Comparison of ENCODE assay signal across 10 cellular contexts in the genomic region with DNA sequence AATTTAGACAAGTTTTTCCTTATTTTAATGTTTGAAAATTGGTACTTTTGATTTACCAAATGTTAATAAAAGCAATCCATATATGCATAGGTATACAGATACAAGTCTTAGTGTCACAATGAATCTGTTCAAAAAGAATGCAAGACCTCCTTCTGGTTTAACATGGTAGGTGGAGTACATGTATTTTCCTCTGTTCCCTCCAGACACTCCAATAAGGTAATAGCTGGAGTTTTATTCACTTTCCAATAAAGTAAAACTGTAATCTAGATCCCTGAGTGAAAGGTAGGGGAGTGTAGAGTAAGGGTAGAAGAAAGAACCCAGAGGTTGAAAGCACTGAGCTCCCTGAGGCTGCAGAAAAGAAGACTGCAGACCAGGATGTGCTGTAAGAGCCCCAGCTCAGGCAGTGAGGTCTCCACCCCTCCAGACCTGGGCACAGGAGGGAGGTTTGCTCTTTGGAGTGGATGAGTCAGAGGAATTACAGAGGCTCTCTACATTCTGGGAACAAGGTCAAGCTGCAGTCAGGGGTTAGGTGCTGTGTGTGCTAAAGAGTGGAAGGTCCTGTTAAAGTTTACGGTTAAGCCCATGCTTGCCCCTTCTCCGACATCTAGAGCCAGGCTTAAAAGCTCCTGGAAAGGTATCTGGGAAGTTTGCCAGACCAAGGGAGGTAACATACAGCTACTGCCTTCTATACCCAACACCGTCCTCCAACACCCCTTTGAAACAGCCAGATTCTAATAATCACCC. TPM values are rescaled to one million over a fixed set of nuclear protein-coding genes. Genes with fewer than 3 reads are reported as not detected.
DNase-seq lines count a peak whose midpoint lies in the region; ATAC-seq lines count a peak whose summit lies in the region.
"Had no signal": no experiment of that assay in that cellular context is flagged by ENCODE, and none has a peak within 500 bp of the region (broad histone marks: within the 10 kb centered on the region; RNA-seq: fewer than 3 reads in every experiment).

No MANE protein-coding gene starts in this region.

- intact Hi-C loops in activated T-helper 2 cell treated with anti-CD3 and anti-CD28 coated beads, Interferon-gamma antibody, Interleukin-2, Interleukin-4, amounts not matched to agents 10 μg/mL and 5 μg/mL and 100 μg/mL, durations not matched to agents 14 hours and 24 hours and 36 hours (cut with micrococcal nuclease) = no loop called here

- H3K36me3 ChIP-seq in ACC112 (ENCODE audit: insufficient read depth, low read length) = peaks cover 6% of the 10 kb centered on the region; the same call in 1 of the 2 replicates

- no peaks in the 10 kb centered on the region for H3K27me3 Mint-ChIP-seq in activated naive CD8-positive, alpha-beta T cell
- H3K27me3 Mint-ChIP-seq in activated T-helper 2 cell treated with anti-CD3 and anti-CD28 coated beads, Interferon-gamma antibody, Interleukin-2, Interleukin-4, amounts not matched to agents 10 μg/mL and 5 μg/mL and 100 μg/mL, durations not matched to agents 14 hours and 24 hours and 36 hours (ENCODE audit: low read depth) = no peaks in the 10 kb centered on the region

- DNase-seq in HCEC 1CT (peak; percentile 78), islet precursor cell (peak; percentile 95), NCI-H748 treated with DMSO at 0.1 percent for 48 hours (lab: John Stamatoyannopoulos, UW) (no peak), hepatic stellate cell (ENCODE audit: low spot score) (no peak)
- DNase-seq in activated T-helper 2 cell treated with anti-CD3 and anti-CD28 coated beads, Interferon-gamma antibody, Interleukin-2, Interleukin-4, amounts not matched to agents 10 μg/mL and 5 μg/mL and 100 μg/mL, durations not matched to agents 14 hours and 24 hours and 36 hours (ENCODE audit: low spot score) = no peak
- DNase-seq: stimulated activated CD4-positive, alpha-beta T cell treated with anti-CD3 and anti-CD28 coated beads, Interleukin-12 subunit alpha, Interleukin-12 subunit beta, amount 100 ng/mL, for 4 hours had no signal

- H3K9me3 Mint-ChIP-seq in activated naive CD8-positive, alpha-beta T cell (ENCODE audit: low read depth) = no peaks in the 10 kb centered on the region
- H3K9me3 Mint-ChIP-seq in activated T-helper 2 cell treated with anti-CD3 and anti-CD28 coated beads, Interferon-gamma antibody, Interleukin-2, Interleukin-4, amounts not matched to agents 10 μg/mL and 5 μg/mL and 100 μg/mL, durations not matched to agents 14 hours and 24 hours and 36 hours = peaks cover 9% of the 10 kb centered on the region

- no peak overlapping the region for H3K4me3 Mint-ChIP-seq in activated naive CD8-positive, alpha-beta T cell
- H3K4me3 Mint-ChIP-seq in activated T-helper 2 cell treated with anti-CD3 and anti-CD28 coated beads, Interferon-gamma antibody, Interleukin-2, Interleukin-4, amounts not matched to agents 10 μg/mL and 5 μg/mL and 100 μg/mL, durations not matched to agents 14 hours and 24 hours and 36 hours (ENCODE audit: low read depth) = no peak overlapping the region

- no peak for ATAC-seq in HG02885 (IDR thresholded peaks at IDR 0.05; ENCODE audit: poor library complexity, unreplicated experiment)

- H3K36me3 Mint-ChIP-seq in activated naive CD8-positive, alpha-beta T cell = peaks cover 25% of the 10 kb centered on the region
- peaks cover 84% of the 10 kb centered on the region for H3K36me3 Mint-ChIP-seq in activated T-helper 2 cell treated with anti-CD3 and anti-CD28 coated beads, Interferon-gamma antibody, Interleukin-2, Interleukin-4, amounts not matched to agents 10 μg/mL and 5 μg/mL and 100 μg/mL, durations not matched to agents 14 hours and 24 hours and 36 hours (ENCODE audit: low read depth)

- peak overlapping the region; percentile 52 for H3K27ac ChIP-seq in ACC112 (ENCODE audit: low read depth, low read length)
- H3K27ac ChIP-seq: HL-60 had no signal

- peaks cover 35% of the 10 kb centered on the region for H3K4me1 Mint-ChIP-seq in activated naive CD8-positive, alpha-beta T cell (ENCODE audit: low read depth)
- peaks cover 37% of the 10 kb centered on the region for H3K4me1 Mint-ChIP-seq in activated T-helper 2 cell treated with anti-CD3 and anti-CD28 coated beads, Interferon-gamma antibody, Interleukin-2, Interleukin-4, amounts not matched to agents 10 μg/mL and 5 μg/mL and 100 μg/mL, durations not matched to agents 14 hours and 24 hours and 36 hours (ENCODE audit: low read depth)

- peak overlapping the region; percentile 67 for H2AFZ ChIP-seq in ACC112 (ENCODE audit: low read length, unreplicated experiment)

- H3K4me1 ChIP-seq in ACC112 (ENCODE audit: control insufficient read depth, insufficient read depth, low read length, unreplicated experiment) = peaks cover 46% of the 10 kb centered on the region

- H3K4me3 ChIP-seq in ACC112 (ENCODE audit: low read depth, low read length) = peak overlapping the region; percentile 9; the same call in 1 of the 2 replicates

- H3K27ac Mint-ChIP-seq in activated naive CD8-positive, alpha-beta T cell = peak overlapping the region; percentile 9
- no peak overlapping the region for H3K27ac Mint-ChIP-seq in activated T-helper 2 cell treated with anti-CD3 and anti-CD28 coated beads, Interferon-gamma antibody, Interleukin-2, Interleukin-4, amounts not matched to agents 10 μg/mL and 5 μg/mL and 100 μg/mL, durations not matched to agents 14 hours and 24 hours and 36 hours

- H3K27me3 ChIP-seq in ACC112 (ENCODE audit: insufficient read depth, low read length) = no peaks in the 10 kb centered on the region

- H3K79me2 ChIP-seq in ACC112 (ENCODE audit: control insufficient read depth, insufficient read depth, low read length, unreplicated experiment) = no peaks in the 10 kb centered on the region

RNA-seq across cellular contexts. Expression of a gene that starts 27.6 kb away (rescaled TPM):
- total RNA-seq in activated T-helper 2 cell treated with anti-CD3 and anti-CD28 coated beads, Interferon-gamma antibody, Interleukin-2, Interleukin-4, amounts not matched to agents 10 μg/mL and 5 μg/mL and 100 μg/mL, durations not matched to agents 14 hours and 24 hours and 36 hours = 135 and 139 TPM in 2 replicates

Comparison
In these comparisons a context has a peak if more than half of its experiments do, and no peak if none do; other contexts are left out.
1. DNase-seq: peak in HCEC 1CT (single experiment) and islet precursor cell (single experiment); none in activated T-helper 2 cell treated with anti-CD3 and anti-CD28 coated beads, Interferon-gamma antibody, Interleukin-2, Interleukin-4, amounts not matched to agents 10 μg/mL and 5 μg/mL and 100 μg/mL, durations not matched to agents 14 hours and 24 hours and 36 hours (single experiment), NCI-H748 treated with DMSO at 0.1 percent for 48 hours (single experiment) and hepatic stellate cell (single experiment).